ENCODE assay signal across 3 cellular contexts in genomic region chr20:33306807-33307206, GRCh38.
TF ChIP-seq lines count a peak whose summit lies in the region.

No MANE protein-coding gene starts in this region.

TF ChIP-seq in GM23338, 12 proteins besides CTCF, POLR2A, EP300 and RAD21:
- TF ChIP-seq, protein P1, sequence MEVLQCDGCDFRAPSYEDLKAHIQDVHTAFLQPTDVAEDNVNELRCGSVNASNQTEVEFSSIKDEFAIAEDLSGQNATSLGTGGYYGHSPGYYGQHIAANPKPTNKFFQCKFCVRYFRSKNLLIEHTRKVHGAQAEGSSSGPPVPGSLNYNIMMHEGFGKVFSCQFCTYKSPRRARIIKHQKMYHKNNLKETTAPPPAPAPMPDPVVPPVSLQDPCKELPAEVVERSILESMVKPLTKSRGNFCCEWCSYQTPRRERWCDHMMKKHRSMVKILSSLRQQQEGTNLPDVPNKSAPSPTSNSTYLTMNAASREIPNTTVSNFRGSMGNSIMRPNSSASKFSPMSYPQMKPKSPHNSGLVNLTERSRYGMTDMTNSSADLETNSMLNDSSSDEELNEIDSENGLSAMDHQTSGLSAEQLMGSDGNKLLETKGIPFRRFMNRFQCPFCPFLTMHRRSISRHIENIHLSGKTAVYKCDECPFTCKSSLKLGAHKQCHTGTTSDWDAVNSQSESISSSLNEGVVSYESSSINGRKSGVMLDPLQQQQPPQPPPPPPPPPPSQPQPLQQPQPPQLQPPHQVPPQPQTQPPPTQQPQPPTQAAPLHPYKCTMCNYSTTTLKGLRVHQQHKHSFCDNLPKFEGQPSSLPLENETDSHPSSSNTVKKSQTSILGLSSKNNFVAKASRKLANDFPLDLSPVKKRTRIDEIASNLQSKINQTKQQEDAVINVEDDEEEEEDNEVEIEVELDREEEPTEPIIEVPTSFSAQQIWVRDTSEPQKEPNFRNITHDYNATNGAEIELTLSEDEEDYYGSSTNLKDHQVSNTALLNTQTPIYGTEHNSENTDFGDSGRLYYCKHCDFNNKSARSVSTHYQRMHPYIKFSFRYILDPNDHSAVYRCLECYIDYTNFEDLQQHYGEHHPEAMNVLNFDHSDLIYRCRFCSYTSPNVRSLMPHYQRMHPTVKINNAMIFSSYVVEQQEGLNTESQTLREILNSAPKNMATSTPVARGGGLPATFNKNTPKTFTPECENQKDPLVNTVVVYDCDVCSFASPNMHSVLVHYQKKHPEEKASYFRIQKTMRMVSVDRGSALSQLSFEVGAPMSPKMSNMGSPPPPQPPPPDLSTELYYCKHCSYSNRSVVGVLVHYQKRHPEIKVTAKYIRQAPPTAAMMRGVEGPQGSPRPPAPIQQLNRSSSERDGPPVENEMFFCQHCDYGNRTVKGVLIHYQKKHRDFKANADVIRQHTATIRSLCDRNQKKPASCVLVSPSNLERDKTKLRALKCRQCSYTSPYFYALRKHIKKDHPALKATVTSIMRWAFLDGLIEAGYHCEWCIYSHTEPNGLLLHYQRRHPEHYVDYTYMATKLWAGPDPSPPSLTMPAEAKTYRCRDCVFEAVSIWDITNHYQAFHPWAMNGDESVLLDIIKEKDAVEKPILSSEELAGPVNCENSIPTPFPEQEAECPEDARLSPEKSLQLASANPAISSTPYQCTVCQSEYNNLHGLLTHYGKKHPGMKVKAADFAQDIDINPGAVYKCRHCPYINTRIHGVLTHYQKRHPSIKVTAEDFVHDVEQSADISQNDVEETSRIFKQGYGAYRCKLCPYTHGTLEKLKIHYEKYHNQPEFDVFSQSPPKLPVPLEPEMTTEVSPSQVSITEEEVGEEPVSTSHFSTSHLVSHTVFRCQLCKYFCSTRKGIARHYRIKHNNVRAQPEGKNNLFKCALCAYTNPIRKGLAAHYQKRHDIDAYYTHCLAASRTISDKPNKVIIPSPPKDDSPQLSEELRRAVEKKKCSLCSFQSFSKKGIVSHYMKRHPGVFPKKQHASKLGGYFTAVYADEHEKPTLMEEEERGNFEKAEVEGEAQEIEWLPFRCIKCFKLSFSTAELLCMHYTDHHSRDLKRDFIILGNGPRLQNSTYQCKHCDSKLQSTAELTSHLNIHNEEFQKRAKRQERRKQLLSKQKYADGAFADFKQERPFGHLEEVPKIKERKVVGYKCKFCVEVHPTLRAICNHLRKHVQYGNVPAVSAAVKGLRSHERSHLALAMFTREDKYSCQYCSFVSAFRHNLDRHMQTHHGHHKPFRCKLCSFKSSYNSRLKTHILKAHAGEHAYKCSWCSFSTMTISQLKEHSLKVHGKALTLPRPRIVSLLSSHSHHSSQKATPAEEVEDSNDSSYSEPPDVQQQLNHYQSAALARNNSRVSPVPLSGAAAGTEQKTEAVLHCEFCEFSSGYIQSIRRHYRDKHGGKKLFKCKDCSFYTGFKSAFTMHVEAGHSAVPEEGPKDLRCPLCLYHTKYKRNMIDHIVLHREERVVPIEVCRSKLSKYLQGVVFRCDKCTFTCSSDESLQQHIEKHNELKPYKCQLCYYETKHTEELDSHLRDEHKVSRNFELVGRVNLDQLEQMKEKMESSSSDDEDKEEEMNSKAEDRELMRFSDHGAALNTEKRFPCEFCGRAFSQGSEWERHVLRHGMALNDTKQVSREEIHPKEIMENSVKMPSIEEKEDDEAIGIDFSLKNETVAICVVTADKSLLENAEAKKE (CRISPR knock-in tag; IDR thresholded peaks at IDR 0.05) = no peak
- TF ChIP-seq ZNF114 (CRISPR knock-in tag; IDR thresholded peaks at IDR 0.05) (no peak), NANOG (IDR thresholded peaks at IDR 0.05; ENCODE audit: borderline replicate concordance) (no peak), EZH2 (IDR thresholded peaks at IDR 0.05; ENCODE audit: low read depth, unreplicated experiment) (no peak), STAT1 (IDR thresholded peaks at IDR 0.05; ENCODE audit: unreplicated experiment) (no peak), POLR2AphosphoS5 (IDR thresholded peaks at IDR 0.05; ENCODE audit: low read depth) (no peak), CREB1 (CRISPR knock-in tag; IDR thresholded peaks at IDR 0.05; ENCODE audit: low read depth) (no peak)

TF ChIP-seq in HEK293, 187 proteins besides CTCF, POLR2A, EP300 and RAD21:
- TF ChIP-seq ZEB2 (tag by site-specific recombination; IDR thresholded peaks at IDR 0.05) (no peak), KLF9 (tag by site-specific recombination; IDR thresholded peaks at IDR 0.05; ENCODE audit: low read depth) (peak; percentile 34; the same call in 1 of the 2 replicates), HOXD13 (CRISPR knock-in tag; IDR thresholded peaks at IDR 0.05; ENCODE audit: borderline replicate concordance) (no peak)
TF ChIP-seq in HEK293: peak in this region for 1.

TF ChIP-seq in K562, 482 proteins besides CTCF, POLR2A, EP300 and RAD21:
- peak; percentile 73; the same call in 1 of the 2 replicates for TF ChIP-seq ZNF24 (IDR thresholded peaks at IDR 0.05)
- TF ChIP-seq, protein P2, sequence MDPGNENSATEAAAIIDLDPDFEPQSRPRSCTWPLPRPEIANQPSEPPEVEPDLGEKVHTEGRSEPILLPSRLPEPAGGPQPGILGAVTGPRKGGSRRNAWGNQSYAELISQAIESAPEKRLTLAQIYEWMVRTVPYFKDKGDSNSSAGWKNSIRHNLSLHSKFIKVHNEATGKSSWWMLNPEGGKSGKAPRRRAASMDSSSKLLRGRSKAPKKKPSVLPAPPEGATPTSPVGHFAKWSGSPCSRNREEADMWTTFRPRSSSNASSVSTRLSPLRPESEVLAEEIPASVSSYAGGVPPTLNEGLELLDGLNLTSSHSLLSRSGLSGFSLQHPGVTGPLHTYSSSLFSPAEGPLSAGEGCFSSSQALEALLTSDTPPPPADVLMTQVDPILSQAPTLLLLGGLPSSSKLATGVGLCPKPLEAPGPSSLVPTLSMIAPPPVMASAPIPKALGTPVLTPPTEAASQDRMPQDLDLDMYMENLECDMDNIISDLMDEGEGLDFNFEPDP (CRISPR knock-in tag; IDR thresholded peaks at IDR 0.05) = no peak
- TF ChIP-seq CREM (IDR thresholded peaks at IDR 0.05; ENCODE audit: low read depth) = no peak
